In the genomic region with DNA sequence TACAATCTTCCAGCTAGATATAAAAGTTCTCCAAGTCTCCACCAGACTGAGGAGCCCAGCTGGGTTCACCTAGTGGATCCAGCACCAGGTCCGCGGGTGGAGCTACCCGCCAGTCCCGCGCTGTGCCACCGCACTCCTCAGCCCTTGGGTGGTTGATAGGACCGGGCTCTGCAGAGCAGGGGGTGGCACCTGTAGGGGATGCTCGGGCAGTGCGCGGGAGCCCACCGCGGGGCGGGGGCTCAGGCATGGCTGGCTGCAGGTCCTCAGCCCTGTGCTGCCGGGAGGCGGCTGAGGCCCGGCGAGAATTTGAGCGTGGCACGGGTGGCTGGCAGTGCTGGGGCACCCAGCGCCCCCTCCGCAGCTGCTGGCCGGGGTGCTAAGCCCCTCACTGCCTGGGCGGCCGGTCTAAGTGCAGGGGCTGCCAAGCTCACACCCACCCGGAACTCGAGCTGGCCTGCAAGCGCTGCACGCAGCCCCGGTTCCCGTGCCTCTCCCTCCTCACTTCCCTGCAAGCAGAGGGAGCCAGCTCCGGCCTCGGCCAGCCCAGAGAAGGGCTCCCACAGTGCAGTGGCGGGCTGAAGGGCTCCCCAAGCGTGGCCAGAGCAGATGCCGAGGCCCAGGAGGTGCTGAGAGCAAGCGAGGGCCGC, we compare ENCODE assay signal across 16 cellular contexts.
"Had no signal": no experiment of that assay in that cellular context is flagged by ENCODE, and none has a peak within 500 bp of the region (broad histone marks: within the 10 kb centered on the region; RNA-seq: fewer than 3 reads in every experiment).

No MANE protein-coding gene starts in this region.

- H3K4me3 Mint-ChIP-seq: dendritic cell treated with granulocyte-macrophage colony-stimulating factor and Interleukin-4, amounts not matched to agents 40 ng/mL and 50 ng/mL, for 4 days; immature natural killer cell; naive thymus-derived CD4-positive, alpha-beta T cell; nephron progenitor cell; stimulated activated naive CD8-positive, alpha-beta T cell treated with anti-CD3 and anti-CD28 coated beads, Interleukin-15, Interleukin-2, amounts not matched to agents 100 ng/mL and 50 ng/mL, for 24 hours had no signal

- H3K27ac Mint-ChIP-seq: dendritic cell treated with granulocyte-macrophage colony-stimulating factor and Interleukin-4, amounts not matched to agents 40 ng/mL and 50 ng/mL, for 4 days; immature natural killer cell; naive thymus-derived CD4-positive, alpha-beta T cell; nephron progenitor cell; stimulated activated naive CD8-positive, alpha-beta T cell treated with anti-CD3 and anti-CD28 coated beads, Interleukin-15, Interleukin-2, amounts not matched to agents 100 ng/mL and 50 ng/mL, for 24 hours had no signal

- H3K9me3 ChIP-seq: gastroesophageal sphincter, neutrophil, testis had no signal

- H3K27ac ChIP-seq: esophagus squamous epithelium, gastroesophageal sphincter, neutrophil, testis, tibial nerve had no signal

- H3K27me3 Mint-ChIP-seq: dendritic cell treated with granulocyte-macrophage colony-stimulating factor and Interleukin-4, amounts not matched to agents 40 ng/mL and 50 ng/mL, for 4 days; naive thymus-derived CD4-positive, alpha-beta T cell; stimulated activated naive CD8-positive, alpha-beta T cell treated with anti-CD3 and anti-CD28 coated beads, Interleukin-15, Interleukin-2, amounts not matched to agents 100 ng/mL and 50 ng/mL, for 24 hours had no signal

- H3K27me3 ChIP-seq: esophagus squamous epithelium, gastroesophageal sphincter, neutrophil, testis, tibial nerve had no signal

- DNase-seq: esophagus squamous epithelium; foreskin fibroblast; glutamatergic neuron; immature natural killer cell; left colon; mammary epithelial cell; naive thymus-derived CD4-positive, alpha-beta T cell; nephron progenitor cell; small intestine; stimulated activated CD4-positive, alpha-beta T cell treated with anti-CD3 and anti-CD28 coated beads, Interleukin-2, amount 100 ng/mL, for 48 hours; testis had no signal

- H3K36me3 ChIP-seq: esophagus squamous epithelium, gastroesophageal sphincter, neutrophil, tibial nerve had no signal

- H3K4me1 ChIP-seq: esophagus squamous epithelium, gastroesophageal sphincter, testis, tibial nerve had no signal

- H3K4me3 ChIP-seq: esophagus squamous epithelium, gastroesophageal sphincter, tibial nerve had no signal

- H3K4me1 Mint-ChIP-seq: immature natural killer cell; naive thymus-derived CD4-positive, alpha-beta T cell; nephron progenitor cell had no signal

- ATAC-seq: gastroesophageal sphincter; left colon; naive thymus-derived CD4-positive, alpha-beta T cell had no signal
